ENCODE assay signal across 8 cellular contexts in genomic region chr11:127493330-127493729, GRCh38.
A peak's percentile ranks its signal among the peaks of the same experiment; 100 is the strongest.
DNase-seq lines count a peak whose midpoint lies in the region; ATAC-seq and TF ChIP-seq lines count a peak whose summit lies in the region.

No MANE protein-coding gene starts in this region.

- no peak overlapping the region for H3K56ac ChIP-seq in mesendoderm (ENCODE audit: low read length)

- peaks cover 2% of the 10 kb centered on the region for H3K36me3 Mint-ChIP-seq in T-helper 17 cell (ENCODE audit: low read depth)
- H3K36me3 Mint-ChIP-seq in stimulated activated naive B cell treated with anti-CD40 and anti-IgM and Interleukin-4, amounts not matched to agents 10 μg/mL and 1 μg/mL and 100 μg/mL, for 72 hours = no peaks in the 10 kb centered on the region

- no CpG with 5 or more reads among the region's 4 CpGs for WGBS in mesendoderm (ENCODE audit: extremely low coverage, insufficient coverage, low lambda C conversion rate)

- H3K27me3 Mint-ChIP-seq in T-helper 17 cell = no peaks in the 10 kb centered on the region
- H3K27me3 Mint-ChIP-seq in stimulated activated naive B cell treated with anti-CD40 and anti-IgM and Interleukin-4, amounts not matched to agents 10 μg/mL and 1 μg/mL and 100 μg/mL, for 72 hours = no peaks in the 10 kb centered on the region

- peaks cover 8 to 11% of the 10 kb centered on the region in 2 donors for H3K9me3 Mint-ChIP-seq in stimulated activated naive B cell treated with anti-CD40 and anti-IgM and Interleukin-4, amounts not matched to agents 10 μg/mL and 1 μg/mL and 100 μg/mL, for 72 hours

- no peak overlapping the region for H2AK5ac ChIP-seq in mesendoderm (ENCODE audit: low read length)

- TF ChIP-seq CTCF in GM12865 (IDR thresholded peaks at IDR 0.05; ENCODE audit: insufficient read depth, low read depth, low read length, missing control alignments) = peak; percentile 45

- H3K27ac ChIP-seq in mesendoderm (ENCODE audit: low read depth, low read length) = no peak overlapping the region

- no peak overlapping the region for H3K23ac ChIP-seq in mesendoderm (ENCODE audit: low read length)

- H3K9me3 ChIP-seq in T-helper 17 cell (ENCODE audit: control insufficient read depth, low read length, poor library complexity, severe bottlenecking) = no peaks in the 10 kb centered on the region

- no peak overlapping the region for H4K8ac ChIP-seq in mesendoderm (ENCODE audit: low read depth, low read length)

- no peak overlapping the region for H2BK120ac ChIP-seq in mesendoderm (ENCODE audit: low read depth, low read length)

- no peaks in the 10 kb centered on the region for H3K4me1 ChIP-seq in mesendoderm (ENCODE audit: control insufficient read depth, low read depth, low read length)

- ATAC-seq in T-helper 17 cell = no peak
- no peak for ATAC-seq in GM21825 (IDR thresholded peaks at IDR 0.05; ENCODE audit: unreplicated experiment)
- no peak for ATAC-seq in stimulated activated naive B cell treated with anti-CD40 and anti-IgM and Interleukin-4, amounts not matched to agents 10 μg/mL and 1 μg/mL and 100 μg/mL, for 72 hours (replicated peaks)

- H3K27ac Mint-ChIP-seq in T-helper 17 cell = no peak overlapping the region
- H3K27ac Mint-ChIP-seq in stimulated activated naive B cell treated with anti-CD40 and anti-IgM and Interleukin-4, amounts not matched to agents 10 μg/mL and 1 μg/mL and 100 μg/mL, for 72 hours = no peak overlapping the region

- no peak overlapping the region for H3K4me2 ChIP-seq in mesendoderm (ENCODE audit: low read length)

- H2BK15ac ChIP-seq in mesendoderm (replicated peaks; ENCODE audit: low read depth) = no peak overlapping the region

- no peak overlapping the region for H3K4ac ChIP-seq in mesendoderm (ENCODE audit: low read depth, low read length)

- no peaks in the 10 kb centered on the region for H3K36me3 ChIP-seq in mesendoderm (ENCODE audit: control insufficient read depth, insufficient read depth, low read length)

- H3K4me1 Mint-ChIP-seq in T-helper 17 cell = no peaks in the 10 kb centered on the region
- no peaks in the 10 kb centered on the region for H3K4me1 Mint-ChIP-seq in stimulated activated naive B cell treated with anti-CD40 and anti-IgM and Interleukin-4, amounts not matched to agents 10 μg/mL and 1 μg/mL and 100 μg/mL, for 72 hours

- no peak overlapping the region for H4K5ac ChIP-seq in mesendoderm (ENCODE audit: low read length)

- DNase-seq in GM12865 (ENCODE audit: low read depth) = peak; percentile 31
- peak; percentile 15 for DNase-seq in Jurkat, Clone E6-1 (ENCODE audit: low read depth, low spot score)
- DNase-seq in T-helper 17 cell = no peak
- DNase-seq in mesendoderm = peak; percentile 32
- no peak for DNase-seq in NCI-H187 (lab: John Stamatoyannopoulos, UW)
- no peak for DNase-seq in stimulated activated naive B cell treated with anti-CD40 and anti-IgM and Interleukin-4, amounts not matched to agents 10 μg/mL and 1 μg/mL and 100 μg/mL, for 72 hours
- DNase-seq in NCI-H128 (lab: John Stamatoyannopoulos, UW; ENCODE audit: unreplicated experiment) = no peak

- H3K27me3 ChIP-seq in mesendoderm (ENCODE audit: insufficient read depth, low read length, poor library complexity) = no peaks in the 10 kb centered on the region

- no peaks in the 10 kb centered on the region for H3K79me1 ChIP-seq in mesendoderm (ENCODE audit: low read length)

- H3K79me2 ChIP-seq in mesendoderm (ENCODE audit: control insufficient read depth, insufficient read depth, low read length) = no peaks in the 10 kb centered on the region

- no peak overlapping the region for H3K9ac ChIP-seq in mesendoderm (ENCODE audit: low read length)

- H3K4me3 Mint-ChIP-seq in T-helper 17 cell = peak overlapping the region; percentile 53
- no peak overlapping the region for H3K4me3 Mint-ChIP-seq in stimulated activated naive B cell treated with anti-CD40 and anti-IgM and Interleukin-4, amounts not matched to agents 10 μg/mL and 1 μg/mL and 100 μg/mL, for 72 hours

- no peak overlapping the region for H2BK5ac ChIP-seq in mesendoderm (ENCODE audit: low read length)

- no peak overlapping the region for H3K18ac ChIP-seq in mesendoderm (ENCODE audit: low read length)

- H3K4me3 ChIP-seq in GM12865 (ENCODE audit: low read depth, low read length) = no peak overlapping the region
- no peak overlapping the region for H3K4me3 ChIP-seq in Jurkat, Clone E6-1 (ENCODE audit: low read length)
- no peak overlapping the region for H3K4me3 ChIP-seq in mesendoderm (ENCODE audit: low read length)

Comparison
In these comparisons a context has a peak if more than half of its experiments do, and no peak if none do; other contexts are left out.
1. DNase-seq: peak in GM12865 (single experiment), Jurkat, Clone E6-1 (single experiment) and mesendoderm (single experiment); none in T-helper 17 cell (0 of 3), NCI-H187 (0 of 2), stimulated activated naive B cell treated with anti-CD40 and anti-IgM and Interleukin-4, amounts not matched to agents 10 μg/mL and 1 μg/mL and 100 μg/mL, for 72 hours (single experiment) and NCI-H128 (single experiment).